Comparison of ENCODE assay signal across 8 cellular contexts in genomic region chr12:79407671-79408622, GRCh38.
DNase-seq lines count a peak whose midpoint lies in the region; ATAC-seq and TF ChIP-seq lines count a peak whose summit lies in the region.

No MANE protein-coding gene starts in this region.

- no peaks in the 10 kb centered on the region for H3K27me3 Mint-ChIP-seq in activated CD8-positive, alpha-beta T cell treated with anti-CD3 and anti-CD28 coated beads for 36 hours
- H3K27me3 Mint-ChIP-seq in activated CD8-positive, alpha-beta T cell treated with anti-CD3 and anti-CD28 coated beads, Interleukin-2, amount 10 ng/mL, durations not matched to agents 7 days and 5 days (ENCODE audit: low read depth) = no peaks in the 10 kb centered on the region
- no peaks in the 10 kb centered on the region for H3K27me3 Mint-ChIP-seq in WTC11 (ENCODE audit: low read depth)

- no peaks in the 10 kb centered on the region for H3K36me3 Mint-ChIP-seq in activated CD8-positive, alpha-beta T cell treated with anti-CD3 and anti-CD28 coated beads for 36 hours (ENCODE audit: low read depth)
- H3K36me3 Mint-ChIP-seq in activated CD8-positive, alpha-beta T cell treated with anti-CD3 and anti-CD28 coated beads, Interleukin-2, amount 10 ng/mL, durations not matched to agents 7 days and 5 days (ENCODE audit: low read depth) = no peaks in the 10 kb centered on the region
- H3K36me3 Mint-ChIP-seq in WTC11 = no peaks in the 10 kb centered on the region

- peak overlapping the region; percentile 62 for H3K4me2 ChIP-seq in smooth muscle cell

- H3K4me3 ChIP-seq in HEK293 (ENCODE audit: low read depth, low read length) (no peak overlapping the region), right atrium auricular region (no peak overlapping the region), smooth muscle cell (no peak overlapping the region)

- 25% methylated on average over 6 of the region's 6 CpGs for WGBS in smooth muscle cell (ENCODE audit: low lambda C conversion rate)

- ATAC-seq in activated CD8-positive, alpha-beta T cell treated with anti-CD3 and anti-CD28 coated beads for 36 hours = no peak
- no peak for ATAC-seq in activated CD8-positive, alpha-beta T cell treated with anti-CD3 and anti-CD28 coated beads, Interleukin-2, amount 10 ng/mL, durations not matched to agents 7 days and 5 days
- peak; percentile 94 for ATAC-seq in WTC11

- DNase-seq in activated CD8-positive, alpha-beta T cell treated with anti-CD3 and anti-CD28 coated beads for 36 hours = peak; percentile 26
- DNase-seq in activated CD8-positive, alpha-beta T cell treated with anti-CD3 and anti-CD28 coated beads, Interleukin-2, amount 10 ng/mL, durations not matched to agents 7 days and 5 days = no peak
- DNase-seq in LoVo (ENCODE audit: low spot score) (peak; percentile 71), WTC11 (ENCODE audit: low spot score) (peak; percentile 64), right atrium auricular region (ENCODE audit: low spot score) (no peak), smooth muscle cell (lab: John Stamatoyannopoulos, UW; ENCODE audit: unreplicated experiment) (no peak), hippocampal formation (lab: John Stamatoyannopoulos, UW) (no peak)

- CTCF ChIA-PET in activated CD8-positive, alpha-beta T cell treated with anti-CD3 and anti-CD28 coated beads for 36 hours (lab: Charles Lee) = no interaction called here
- CTCF ChIA-PET in activated CD8-positive, alpha-beta T cell treated with anti-CD3 and anti-CD28 coated beads, Interleukin-2, amount 10 ng/mL, durations not matched to agents 7 days and 5 days (lab: Charles Lee) = interaction anchor here (0.7 to 0.8 kb wide), 2 partner anchors 27 to 862 kb away, joined by 3 read pairs; no protein-coding TSS in a partner anchor
- CTCF ChIA-PET in HEK293 (lab: Yijun Ruan, JAX) (interaction anchor here (0.5 to 2.7 kb wide), 20 partner anchors 8 to 1721 kb away, joined by 3 to 8 read pairs (median 4); no protein-coding TSS in a partner anchor), WTC11 (lab: Charles Lee) (interaction anchor here (0.7 to 1.2 kb wide), 5 partner anchors 11 to 862 kb away, joined by 3 to 4 read pairs (median 3); no protein-coding TSS in a partner anchor)

- H3K27me3 ChIP-seq in right atrium auricular region (no peaks in the 10 kb centered on the region), smooth muscle cell (ENCODE audit: low read depth) (no peaks in the 10 kb centered on the region)

- no peak overlapping the region for H3K4me3 Mint-ChIP-seq in activated CD8-positive, alpha-beta T cell treated with anti-CD3 and anti-CD28 coated beads for 36 hours
- no peak overlapping the region for H3K4me3 Mint-ChIP-seq in activated CD8-positive, alpha-beta T cell treated with anti-CD3 and anti-CD28 coated beads, Interleukin-2, amount 10 ng/mL, durations not matched to agents 7 days and 5 days
- no peak overlapping the region for H3K4me3 Mint-ChIP-seq in WTC11

- peaks cover 12% of the 10 kb centered on the region for H3F3A ChIP-seq in smooth muscle cell (ENCODE audit: low read depth)

- H3K36me3 ChIP-seq in HEK293 (ENCODE audit: control insufficient read depth in 2 of 2, insufficient read depth in 1 of 2, low read length in 2 of 2) (no peaks in the 10 kb centered on the region), right atrium auricular region (no peaks in the 10 kb centered on the region), smooth muscle cell (ENCODE audit: low read depth) (no peaks in the 10 kb centered on the region)

- TF ChIP-seq CTCF in activated CD8-positive, alpha-beta T cell treated with anti-CD3 and anti-CD28 coated beads for 36 hours (IDR thresholded peaks at IDR 0.05) = no peak
- TF ChIP-seq CTCF in HEK293 (tag by site-specific recombination; IDR thresholded peaks at IDR 0.05) (peak; percentile 78), WTC11 (IDR thresholded peaks at IDR 0.05) (0 out of 2 replicates have a peak, but pooled peaks have one; percentile 27), right atrium auricular region (IDR thresholded peaks at IDR 0.05) (peak; percentile 15 to 69), smooth muscle cell (IDR thresholded peaks at IDR 0.05; ENCODE audit: borderline replicate concordance, insufficient read depth, poor library complexity, severe bottlenecking) (peak; percentile 80)

- H3K9me3 Mint-ChIP-seq in activated CD8-positive, alpha-beta T cell treated with anti-CD3 and anti-CD28 coated beads for 36 hours = no peaks in the 10 kb centered on the region
- H3K9me3 Mint-ChIP-seq in activated CD8-positive, alpha-beta T cell treated with anti-CD3 and anti-CD28 coated beads, Interleukin-2, amount 10 ng/mL, durations not matched to agents 7 days and 5 days (ENCODE audit: insufficient read depth) = no peaks in the 10 kb centered on the region
- no peaks in the 10 kb centered on the region for H3K9me3 Mint-ChIP-seq in WTC11

- H2AFZ ChIP-seq in smooth muscle cell (ENCODE audit: low read depth) = no peak overlapping the region

- POLR2A ChIA-PET in activated CD8-positive, alpha-beta T cell treated with anti-CD3 and anti-CD28 coated beads for 36 hours (lab: Charles Lee) = no interaction called here
- POLR2A ChIA-PET in activated CD8-positive, alpha-beta T cell treated with anti-CD3 and anti-CD28 coated beads, Interleukin-2, amount 10 ng/mL, durations not matched to agents 7 days and 5 days (lab: Charles Lee) = no interaction called here
- POLR2A ChIA-PET in HEK293 (lab: Yijun Ruan, JAX) (no interaction called here), WTC11 (lab: Charles Lee) (no interaction called here)

- H4K20me1 ChIP-seq in smooth muscle cell (ENCODE audit: low read depth) = no peaks in the 10 kb centered on the region

- intact Hi-C loops in activated CD8-positive, alpha-beta T cell treated with anti-CD3 and anti-CD28 coated beads for 36 hours (cut with micrococcal nuclease) = no loop called here

- H3K27ac Mint-ChIP-seq in activated CD8-positive, alpha-beta T cell treated with anti-CD3 and anti-CD28 coated beads for 36 hours = no peak overlapping the region
- no peak overlapping the region for H3K27ac Mint-ChIP-seq in activated CD8-positive, alpha-beta T cell treated with anti-CD3 and anti-CD28 coated beads, Interleukin-2, amount 10 ng/mL, durations not matched to agents 7 days and 5 days
- peak overlapping the region; percentile 84; the same call in 1 of the 2 replicates for H3K27ac Mint-ChIP-seq in WTC11

- H3K9ac ChIP-seq in smooth muscle cell (ENCODE audit: low read depth) = no peak overlapping the region

- H3K4me1 ChIP-seq in HEK293 (ENCODE audit: control insufficient read depth, insufficient read depth, low read length) (no peaks in the 10 kb centered on the region), right atrium auricular region (peaks cover 0 to 3% of the 10 kb centered on the region in 2 donors), smooth muscle cell (ENCODE audit: low read depth) (peaks cover 32% of the 10 kb centered on the region)

- H3K27ac ChIP-seq in HEK293 (ENCODE audit: extremely low read depth, low read depth, low read length) = no peak overlapping the region
- H3K27ac ChIP-seq in right atrium auricular region = no peak overlapping the region
- H3K27ac ChIP-seq in smooth muscle cell (ENCODE audit: low read depth) = peak overlapping the region; percentile 73

- no peaks in the 10 kb centered on the region for H3K9me3 ChIP-seq in HEK293 (ENCODE audit: control insufficient read depth, insufficient read depth, low read depth, low read length)
- H3K9me3 ChIP-seq in right atrium auricular region = no peaks in the 10 kb centered on the region
- H3K9me3 ChIP-seq in smooth muscle cell (replicated peaks; ENCODE audit: low read depth) = no peaks in the 10 kb centered on the region

- no peaks in the 10 kb centered on the region for H3K4me1 Mint-ChIP-seq in activated CD8-positive, alpha-beta T cell treated with anti-CD3 and anti-CD28 coated beads for 36 hours (ENCODE audit: low read depth)
- H3K4me1 Mint-ChIP-seq in activated CD8-positive, alpha-beta T cell treated with anti-CD3 and anti-CD28 coated beads, Interleukin-2, amount 10 ng/mL, durations not matched to agents 7 days and 5 days (ENCODE audit: low read depth) = no peaks in the 10 kb centered on the region
- H3K4me1 Mint-ChIP-seq in WTC11 = peaks cover 39% of the 10 kb centered on the region

- H3K79me2 ChIP-seq in smooth muscle cell (ENCODE audit: low read depth) = no peaks in the 10 kb centered on the region

TF ChIP-seq in HEK293, 187 proteins besides CTCF, POLR2A, EP300 and RAD21 (continues in another document):
- TF ChIP-seq ZNF133 (tag by site-specific recombination; IDR thresholded peaks at IDR 0.05) (no peak), MZF1 (tag by site-specific recombination; IDR thresholded peaks at IDR 0.05; ENCODE audit: borderline replicate concordance) (0 out of 2 replicates have a peak, but pooled peaks have one; percentile 49), ZNF654 (tag by site-specific recombination; IDR thresholded peaks at IDR 0.05; ENCODE audit: low read depth) (peak; percentile 97), ZNF37A (tag by site-specific recombination; IDR thresholded peaks at IDR 0.05) (no peak), ZNF157 (tag by site-specific recombination; IDR thresholded peaks at IDR 0.05) (no peak), SP3 (tag by site-specific recombination; IDR thresholded peaks at IDR 0.05) (no peak), ZNF335 (tag by site-specific recombination; conservative IDR thresholded peaks at IDR 0.05) (peak; percentile 79), ZNF707 (tag by site-specific recombination; IDR thresholded peaks at IDR 0.05) (no peak), ZBTB17 (tag by site-specific recombination; IDR thresholded peaks at IDR 0.05) (0 out of 2 replicates have a peak, but pooled peaks have one; percentile 20)

TF ChIP-seq in WTC11, 78 proteins besides CTCF, POLR2A, EP300 and RAD21 (continues in another document):
- no peak for TF ChIP-seq ETV6 (CRISPR knock-in tag; IDR thresholded peaks at IDR 0.05)

Comparison
In these comparisons a context has a peak if more than half of its experiments do, and no peak if none do; other contexts are left out.
1. DNase-seq: peak in activated CD8-positive, alpha-beta T cell treated with anti-CD3 and anti-CD28 coated beads for 36 hours (single experiment), LoVo (single experiment) and WTC11 (single experiment); none in activated CD8-positive, alpha-beta T cell treated with anti-CD3 and anti-CD28 coated beads, Interleukin-2, amount 10 ng/mL, durations not matched to agents 7 days and 5 days (single experiment), right atrium auricular region (single experiment), smooth muscle cell (single experiment) and hippocampal formation (0 of 2).